ENCODE assay signal across 14 cellular contexts in the genomic region with DNA sequence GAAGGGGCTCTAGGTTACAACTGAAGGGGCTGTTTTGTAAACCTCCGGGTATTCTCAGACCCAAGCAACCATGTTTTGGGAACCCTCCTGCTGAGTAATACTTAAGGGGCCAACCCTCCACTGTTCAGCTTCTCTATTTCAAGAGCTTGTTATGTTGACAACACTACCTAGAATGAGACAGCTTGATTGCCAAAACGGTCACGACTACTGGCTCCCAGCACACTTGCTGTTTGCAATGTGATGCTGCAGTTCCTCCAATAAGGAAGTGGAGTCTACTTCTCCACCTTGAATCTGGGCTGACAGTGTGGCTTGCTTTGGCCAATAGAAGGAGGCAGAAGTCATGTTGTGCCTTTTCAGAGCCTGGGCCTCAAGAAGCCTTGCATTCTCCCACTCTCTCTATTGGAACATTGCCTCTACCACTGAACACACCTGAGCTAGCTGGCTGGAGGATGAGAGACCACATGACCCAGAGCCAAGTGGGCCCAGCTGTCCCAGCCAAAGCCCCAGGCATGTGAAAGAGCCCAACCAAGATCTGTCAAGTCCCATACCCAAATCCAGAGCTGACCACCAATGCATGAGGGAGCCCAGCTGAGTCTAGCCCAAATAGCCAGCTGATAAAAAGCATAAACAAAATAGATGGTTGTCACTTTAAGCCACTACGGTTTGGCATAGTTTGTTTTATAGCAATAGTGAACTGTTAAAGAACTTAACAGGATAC. TPM values are rescaled to one million over a fixed set of nuclear protein-coding genes. Genes with fewer than 3 reads are reported as not detected.
DNase-seq lines count a peak whose midpoint lies in the region; ATAC-seq and TF ChIP-seq lines count a peak whose summit lies in the region.
"Had no signal": no experiment of that assay in that cellular context is flagged by ENCODE, and none has a peak within 500 bp of the region (broad histone marks: within the 10 kb centered on the region; RNA-seq: fewer than 3 reads in every experiment).

No MANE protein-coding gene starts in this region.

- H3K36me3 ChIP-seq in BLaER1 treated with 17β-estradiol and CSF1 and Interleukin-3, amounts not matched to agents 10 nM and 100 nM = no peaks in the 10 kb centered on the region
- H3K36me3 ChIP-seq: BLaER1 had no signal

- intact Hi-C loops in natural killer cell (cut with micrococcal nuclease) = no loop called here

- H3K4me1 Mint-ChIP-seq in natural killer cell = no peaks in the 10 kb centered on the region

- H3K36me3 Mint-ChIP-seq in natural killer cell = no peaks in the 10 kb centered on the region

- H3K4me3 Mint-ChIP-seq in natural killer cell = no peak overlapping the region

- in situ Hi-C loops in KBM-7 (cut with MboI; ENCODE audit: low pct_unique_long_range_greater_than_20kb, low sequenced_read_pairs) = no loop called here

- ATAC-seq in natural killer cell (peak; percentile 24 to 92 (median 42)), GM21619 (IDR thresholded peaks at IDR 0.05; ENCODE audit: unreplicated experiment) (no peak), GM18858 (IDR thresholded peaks at IDR 0.05; ENCODE audit: unreplicated experiment) (no peak), GM19351 (IDR thresholded peaks at IDR 0.05; ENCODE audit: unreplicated experiment) (no peak), HG02981 (IDR thresholded peaks at IDR 0.05; ENCODE audit: unreplicated experiment) (no peak)

- H3K9me3 ChIP-seq in BLaER1 treated with 17β-estradiol and CSF1 and Interleukin-3, amounts not matched to agents 10 nM and 100 nM (replicated peaks in 1 of 11) = peaks cover 0 to 6% (median 0%) of the 10 kb centered on the region in 11 experiments; a peak in 5 of 22 replicates
- H3K9me3 ChIP-seq: BLaER1 had no signal

- H3K4me1 ChIP-seq in BLaER1 treated with 17β-estradiol and CSF1 and Interleukin-3, amounts not matched to agents 10 nM and 100 nM = peaks cover 26 to 36% (median 32%) of the 10 kb centered on the region in 10 experiments

- TF ChIP-seq CTCF in coronary artery (IDR thresholded peaks at IDR 0.05) (no peak), natural killer cell (IDR thresholded peaks at IDR 0.05) (no peak)

- H3K4me2 ChIP-seq in BLaER1 treated with 17β-estradiol and CSF1 and Interleukin-3, amounts not matched to agents 10 nM and 100 nM = peak overlapping the region; percentile 43 to 83 (median 66); a peak in 19 of 22 replicates

- H3K27ac Mint-ChIP-seq in natural killer cell = peak overlapping the region in 1 of 2 donors; percentile 48

- DNase-seq in KBM-7 (peak; percentile 70), coronary artery (ENCODE audit: low spot score) (no peak), natural killer cell (no peak)
- DNase-seq: activated CD4-positive, alpha-beta T cell treated with anti-CD3 and anti-CD28 coated beads for 48 hours; caudate nucleus; NCI-H1092 treated with DMSO at 0.1 percent for 48 hours; NCI-H774; SW 1271 had no signal

- H3K9ac ChIP-seq in BLaER1 treated with 17β-estradiol and CSF1 and Interleukin-3, amounts not matched to agents 10 nM and 100 nM = peak overlapping the region in 3 of 11 experiments; percentile 30 to 37 (median 33); a peak in 4 of 22 replicates
- H3K9ac ChIP-seq: BLaER1 had no signal

- H3K4me3 ChIP-seq in BLaER1 treated with 17β-estradiol and CSF1 and Interleukin-3, amounts not matched to agents 10 nM and 100 nM = no peak overlapping the region
- H3K4me3 ChIP-seq in coronary artery = no peak overlapping the region
- H3K4me3 ChIP-seq: BLaER1 had no signal

- no peaks in the 10 kb centered on the region for H3K9me3 Mint-ChIP-seq in natural killer cell

- H3K27me3 Mint-ChIP-seq in natural killer cell (ENCODE audit: low read depth in 2 of 2) = peaks cover 0 to 3% of the 10 kb centered on the region in 2 donors

- no peaks in the 10 kb centered on the region for H3K27me3 ChIP-seq in BLaER1 treated with 17β-estradiol and CSF1 and Interleukin-3, amounts not matched to agents 10 nM and 100 nM
- H3K27me3 ChIP-seq: BLaER1 had no signal

- H4K20me1 ChIP-seq in BLaER1 treated with 17β-estradiol and CSF1 and Interleukin-3, amounts not matched to agents 10 nM and 100 nM = no peaks in the 10 kb centered on the region
- H4K20me1 ChIP-seq: BLaER1 had no signal

- peak overlapping the region in 7 of 11 experiments; percentile 32 to 67 (median 54); a peak in 11 of 22 replicates for H3K27ac ChIP-seq in BLaER1 treated with 17β-estradiol and CSF1 and Interleukin-3, amounts not matched to agents 10 nM and 100 nM
- H3K27ac ChIP-seq in coronary artery = peak overlapping the region; percentile 9 to 68
- H3K27ac ChIP-seq: BLaER1 had no signal

RNA-seq across cellular contexts. Expression of a gene that starts 6.2 kb away (rescaled TPM):
- total RNA-seq in natural killer cell = 10 to 100 TPM; 14.1 to 39.0 (median 16.3) TPM

Comparison
In these comparisons a context has a peak if more than half of its experiments do, and no peak if none do; other contexts are left out.
1. ATAC-seq: peak in natural killer cell (3 of 3); none in GM21619 (single experiment), GM18858 (single experiment), GM19351 (single experiment) and HG02981 (single experiment).